In the genomic region with DNA sequence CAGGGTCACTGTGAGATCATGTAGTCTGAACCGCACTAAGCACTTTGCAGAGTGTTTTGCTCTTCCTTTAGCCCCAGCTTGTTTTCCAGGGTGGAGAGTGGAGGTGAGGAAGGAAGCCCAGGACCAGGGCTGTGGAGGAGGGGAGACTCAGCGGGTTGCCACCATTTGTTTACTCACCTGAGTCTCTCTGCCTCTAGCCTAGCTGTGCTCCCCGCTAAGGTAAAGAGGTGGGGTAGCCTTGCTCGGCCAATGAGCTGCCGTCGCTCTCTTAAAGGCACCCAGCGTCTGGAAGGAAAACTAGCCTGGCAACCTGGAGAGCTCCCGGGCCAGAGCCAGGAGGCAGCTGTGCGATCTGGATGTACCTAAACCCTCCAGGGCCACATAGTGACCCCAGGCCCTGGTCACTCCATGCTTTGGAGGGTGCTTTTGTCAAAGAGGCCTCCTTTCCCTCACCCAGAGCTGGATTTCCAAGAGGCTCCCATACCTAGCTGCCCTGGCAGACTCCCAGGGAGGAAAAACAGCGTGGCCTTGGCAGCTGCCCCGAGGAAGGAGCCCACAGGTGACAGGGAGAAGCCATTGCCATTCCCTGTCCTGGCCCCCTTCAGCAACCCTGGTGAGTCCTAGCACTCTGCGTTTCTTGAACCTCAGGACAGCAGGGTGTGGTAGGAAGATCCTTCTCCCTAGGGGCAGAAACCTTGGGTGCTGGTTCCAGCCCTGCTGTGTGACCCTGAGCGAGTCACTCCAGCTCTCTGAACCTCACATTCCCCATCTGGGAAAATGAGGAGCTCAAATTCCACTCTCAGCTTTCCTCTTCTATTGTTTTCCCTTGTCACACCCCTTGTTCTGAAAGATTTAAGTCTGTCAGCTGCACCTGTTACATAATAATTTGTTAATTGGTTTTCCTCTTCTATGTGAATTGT, we compare ENCODE assay signal across 1 cellular context.
TF ChIP-seq lines count a peak whose summit lies in the region.

No MANE protein-coding gene starts in this region.

TF ChIP-seq in HepG2, 621 proteins besides CTCF, POLR2A, EP300 and RAD21 (continued from another document and continues in another):
- TF ChIP-seq, protein P1, sequence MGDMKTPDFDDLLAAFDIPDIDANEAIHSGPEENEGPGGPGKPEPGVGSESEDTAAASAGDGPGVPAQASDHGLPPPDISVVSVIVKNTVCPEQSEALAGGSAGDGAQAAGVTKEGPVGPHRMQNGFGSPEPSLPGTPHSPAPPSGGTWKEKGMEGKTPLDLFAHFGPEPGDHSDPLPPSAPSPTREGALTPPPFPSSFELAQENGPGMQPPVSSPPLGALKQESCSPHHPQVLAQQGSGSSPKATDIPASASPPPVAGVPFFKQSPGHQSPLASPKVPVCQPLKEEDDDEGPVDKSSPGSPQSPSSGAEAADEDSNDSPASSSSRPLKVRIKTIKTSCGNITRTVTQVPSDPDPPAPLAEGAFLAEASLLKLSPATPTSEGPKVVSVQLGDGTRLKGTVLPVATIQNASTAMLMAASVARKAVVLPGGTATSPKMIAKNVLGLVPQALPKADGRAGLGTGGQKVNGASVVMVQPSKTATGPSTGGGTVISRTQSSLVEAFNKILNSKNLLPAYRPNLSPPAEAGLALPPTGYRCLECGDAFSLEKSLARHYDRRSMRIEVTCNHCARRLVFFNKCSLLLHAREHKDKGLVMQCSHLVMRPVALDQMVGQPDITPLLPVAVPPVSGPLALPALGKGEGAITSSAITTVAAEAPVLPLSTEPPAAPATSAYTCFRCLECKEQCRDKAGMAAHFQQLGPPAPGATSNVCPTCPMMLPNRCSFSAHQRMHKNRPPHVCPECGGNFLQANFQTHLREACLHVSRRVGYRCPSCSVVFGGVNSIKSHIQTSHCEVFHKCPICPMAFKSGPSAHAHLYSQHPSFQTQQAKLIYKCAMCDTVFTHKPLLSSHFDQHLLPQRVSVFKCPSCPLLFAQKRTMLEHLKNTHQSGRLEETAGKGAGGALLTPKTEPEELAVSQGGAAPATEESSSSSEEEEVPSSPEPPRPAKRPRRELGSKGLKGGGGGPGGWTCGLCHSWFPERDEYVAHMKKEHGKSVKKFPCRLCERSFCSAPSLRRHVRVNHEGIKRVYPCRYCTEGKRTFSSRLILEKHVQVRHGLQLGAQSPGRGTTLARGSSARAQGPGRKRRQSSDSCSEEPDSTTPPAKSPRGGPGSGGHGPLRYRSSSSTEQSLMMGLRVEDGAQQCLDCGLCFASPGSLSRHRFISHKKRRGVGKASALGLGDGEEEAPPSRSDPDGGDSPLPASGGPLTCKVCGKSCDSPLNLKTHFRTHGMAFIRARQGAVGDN (CRISPR knock-in tag; IDR thresholded peaks at IDR 0.05), result peak; percentile 55
- TF ChIP-seq ZNF563 (CRISPR knock-in tag; IDR thresholded peaks at IDR 0.05) (peak; percentile 44; the same call in 1 of the 2 replicates), ZNF747 (CRISPR knock-in tag; IDR thresholded peaks at IDR 0.05; ENCODE audit: borderline replicate concordance) (no peak), RARA (CRISPR knock-in tag; IDR thresholded peaks at IDR 0.05) (0 out of 2 replicates have a peak, but pooled peaks have one; percentile 14), RFXANK (CRISPR knock-in tag; IDR thresholded peaks at IDR 0.05) (no peak), HOXA3 (CRISPR knock-in tag; IDR thresholded peaks at IDR 0.05) (0 out of 2 replicates have a peak, but pooled peaks have one; percentile 25), RCOR2 (CRISPR knock-in tag; IDR thresholded peaks at IDR 0.05) (peak; percentile 65; the same call in 1 of the 2 replicates), KDM5B (CRISPR knock-in tag; IDR thresholded peaks at IDR 0.05; ENCODE audit: borderline replicate concordance) (peak; percentile 39; the same call in 1 of the 2 replicates), FOXA1 (IDR thresholded peaks at IDR 0.05) (no peak), FOXA1 (CRISPR knock-in tag; IDR thresholded peaks at IDR 0.05) (peak; percentile 35; the same call in 1 of the 2 replicates), ZFP82 (CRISPR knock-in tag; IDR thresholded peaks at IDR 0.05; ENCODE audit: borderline replicate concordance) (no peak), MIER2 (CRISPR knock-in tag; IDR thresholded peaks at IDR 0.05) (0 out of 2 replicates have a peak, but pooled peaks have one; percentile 17), HNRNPUL1 (IDR thresholded peaks at IDR 0.05; ENCODE audit: low read depth, low read length) (no peak), TCF7 (IDR thresholded peaks at IDR 0.05; ENCODE audit: low read depth) (no peak), EHMT2 (IDR thresholded peaks at IDR 0.05; ENCODE audit: borderline replicate concordance, low read depth, low read length) (no peak), DNMT1 (CRISPR knock-in tag; IDR thresholded peaks at IDR 0.05) (no peak), ZMYM3 (CRISPR knock-in tag; IDR thresholded peaks at IDR 0.05) (peak; percentile 93), ZNF121 (CRISPR knock-in tag; IDR thresholded peaks at IDR 0.05) (no peak), SRF (IDR thresholded peaks at IDR 0.05; ENCODE audit: low read depth, low read length) (no peak), SAP130 (CRISPR knock-in tag; IDR thresholded peaks at IDR 0.05; ENCODE audit: low read depth) (0 out of 2 replicates have a peak, but pooled peaks have one; percentile 18), TBL1XR1 (IDR thresholded peaks at IDR 0.05; ENCODE audit: borderline replicate concordance, low read length, partially characterized antibody) (no peak), SNAI1 (CRISPR knock-in tag; IDR thresholded peaks at IDR 0.05; ENCODE audit: borderline replicate concordance) (no peak), TEAD3 (CRISPR knock-in tag; optimal IDR thresholded peaks at IDR 0.05; ENCODE audit: borderline replicate concordance) (peak; percentile 13), POGZ (CRISPR knock-in tag; IDR thresholded peaks at IDR 0.05) (peak; percentile 20; the same call in 1 of the 2 replicates)
- TF ChIP-seq, protein P2, sequence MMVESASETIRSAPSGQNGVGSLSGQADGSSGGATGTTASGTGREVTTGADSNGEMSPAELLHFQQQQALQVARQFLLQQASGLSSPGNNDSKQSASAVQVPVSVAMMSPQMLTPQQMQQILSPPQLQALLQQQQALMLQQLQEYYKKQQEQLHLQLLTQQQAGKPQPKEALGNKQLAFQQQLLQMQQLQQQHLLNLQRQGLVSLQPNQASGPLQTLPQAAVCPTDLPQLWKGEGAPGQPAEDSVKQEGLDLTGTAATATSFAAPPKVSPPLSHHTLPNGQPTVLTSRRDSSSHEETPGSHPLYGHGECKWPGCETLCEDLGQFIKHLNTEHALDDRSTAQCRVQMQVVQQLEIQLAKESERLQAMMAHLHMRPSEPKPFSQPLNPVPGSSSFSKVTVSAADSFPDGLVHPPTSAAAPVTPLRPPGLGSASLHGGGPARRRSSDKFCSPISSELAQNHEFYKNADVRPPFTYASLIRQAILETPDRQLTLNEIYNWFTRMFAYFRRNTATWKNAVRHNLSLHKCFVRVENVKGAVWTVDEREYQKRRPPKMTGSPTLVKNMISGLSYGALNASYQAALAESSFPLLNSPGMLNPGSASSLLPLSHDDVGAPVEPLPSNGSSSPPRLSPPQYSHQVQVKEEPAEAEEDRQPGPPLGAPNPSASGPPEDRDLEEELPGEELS (CRISPR knock-in tag; IDR thresholded peaks at IDR 0.05), result peak; percentile 15; the same call in 1 of the 2 replicates
- TF ChIP-seq, protein P3, sequence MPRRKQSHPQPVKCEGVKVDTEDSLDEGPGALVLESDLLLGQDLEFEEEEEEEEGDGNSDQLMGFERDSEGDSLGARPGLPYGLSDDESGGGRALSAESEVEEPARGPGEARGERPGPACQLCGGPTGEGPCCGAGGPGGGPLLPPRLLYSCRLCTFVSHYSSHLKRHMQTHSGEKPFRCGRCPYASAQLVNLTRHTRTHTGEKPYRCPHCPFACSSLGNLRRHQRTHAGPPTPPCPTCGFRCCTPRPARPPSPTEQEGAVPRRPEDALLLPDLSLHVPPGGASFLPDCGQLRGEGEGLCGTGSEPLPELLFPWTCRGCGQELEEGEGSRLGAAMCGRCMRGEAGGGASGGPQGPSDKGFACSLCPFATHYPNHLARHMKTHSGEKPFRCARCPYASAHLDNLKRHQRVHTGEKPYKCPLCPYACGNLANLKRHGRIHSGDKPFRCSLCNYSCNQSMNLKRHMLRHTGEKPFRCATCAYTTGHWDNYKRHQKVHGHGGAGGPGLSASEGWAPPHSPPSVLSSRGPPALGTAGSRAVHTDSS (CRISPR knock-in tag; conservative IDR thresholded peaks at IDR 0.05), result no peak
- TF ChIP-seq, protein P4, sequence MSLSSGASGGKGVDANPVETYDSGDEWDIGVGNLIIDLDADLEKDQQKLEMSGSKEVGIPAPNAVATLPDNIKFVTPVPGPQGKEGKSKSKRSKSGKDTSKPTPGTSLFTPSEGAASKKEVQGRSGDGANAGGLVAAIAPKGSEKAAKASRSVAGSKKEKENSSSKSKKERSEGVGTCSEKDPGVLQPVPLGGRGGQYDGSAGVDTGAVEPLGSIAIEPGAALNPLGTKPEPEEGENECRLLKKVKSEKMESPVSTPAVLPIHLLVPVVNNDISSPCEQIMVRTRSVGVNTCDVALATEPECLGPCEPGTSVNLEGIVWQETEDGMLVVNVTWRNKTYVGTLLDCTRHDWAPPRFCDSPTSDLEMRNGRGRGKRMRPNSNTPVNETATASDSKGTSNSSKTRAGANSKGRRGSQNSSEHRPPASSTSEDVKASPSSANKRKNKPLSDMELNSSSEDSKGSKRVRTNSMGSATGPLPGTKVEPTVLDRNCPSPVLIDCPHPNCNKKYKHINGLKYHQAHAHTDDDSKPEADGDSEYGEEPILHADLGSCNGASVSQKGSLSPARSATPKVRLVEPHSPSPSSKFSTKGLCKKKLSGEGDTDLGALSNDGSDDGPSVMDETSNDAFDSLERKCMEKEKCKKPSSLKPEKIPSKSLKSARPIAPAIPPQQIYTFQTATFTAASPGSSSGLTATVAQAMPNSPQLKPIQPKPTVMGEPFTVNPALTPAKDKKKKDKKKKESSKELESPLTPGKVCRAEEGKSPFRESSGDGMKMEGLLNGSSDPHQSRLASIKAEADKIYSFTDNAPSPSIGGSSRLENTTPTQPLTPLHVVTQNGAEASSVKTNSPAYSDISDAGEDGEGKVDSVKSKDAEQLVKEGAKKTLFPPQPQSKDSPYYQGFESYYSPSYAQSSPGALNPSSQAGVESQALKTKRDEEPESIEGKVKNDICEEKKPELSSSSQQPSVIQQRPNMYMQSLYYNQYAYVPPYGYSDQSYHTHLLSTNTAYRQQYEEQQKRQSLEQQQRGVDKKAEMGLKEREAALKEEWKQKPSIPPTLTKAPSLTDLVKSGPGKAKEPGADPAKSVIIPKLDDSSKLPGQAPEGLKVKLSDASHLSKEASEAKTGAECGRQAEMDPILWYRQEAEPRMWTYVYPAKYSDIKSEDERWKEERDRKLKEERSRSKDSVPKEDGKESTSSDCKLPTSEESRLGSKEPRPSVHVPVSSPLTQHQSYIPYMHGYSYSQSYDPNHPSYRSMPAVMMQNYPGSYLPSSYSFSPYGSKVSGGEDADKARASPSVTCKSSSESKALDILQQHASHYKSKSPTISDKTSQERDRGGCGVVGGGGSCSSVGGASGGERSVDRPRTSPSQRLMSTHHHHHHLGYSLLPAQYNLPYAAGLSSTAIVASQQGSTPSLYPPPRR (CRISPR knock-in tag; IDR thresholded peaks at IDR 0.05; ENCODE audit: borderline replicate concordance), result no peak
- TF ChIP-seq, protein P5, sequence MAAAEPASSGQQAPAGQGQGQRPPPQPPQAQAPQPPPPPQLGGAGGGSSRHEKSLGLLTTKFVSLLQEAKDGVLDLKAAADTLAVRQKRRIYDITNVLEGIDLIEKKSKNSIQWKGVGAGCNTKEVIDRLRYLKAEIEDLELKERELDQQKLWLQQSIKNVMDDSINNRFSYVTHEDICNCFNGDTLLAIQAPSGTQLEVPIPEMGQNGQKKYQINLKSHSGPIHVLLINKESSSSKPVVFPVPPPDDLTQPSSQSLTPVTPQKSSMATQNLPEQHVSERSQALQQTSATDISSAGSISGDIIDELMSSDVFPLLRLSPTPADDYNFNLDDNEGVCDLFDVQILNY (CRISPR knock-in tag; conservative IDR thresholded peaks at IDR 0.05), result no peak
- TF ChIP-seq, protein P6, sequence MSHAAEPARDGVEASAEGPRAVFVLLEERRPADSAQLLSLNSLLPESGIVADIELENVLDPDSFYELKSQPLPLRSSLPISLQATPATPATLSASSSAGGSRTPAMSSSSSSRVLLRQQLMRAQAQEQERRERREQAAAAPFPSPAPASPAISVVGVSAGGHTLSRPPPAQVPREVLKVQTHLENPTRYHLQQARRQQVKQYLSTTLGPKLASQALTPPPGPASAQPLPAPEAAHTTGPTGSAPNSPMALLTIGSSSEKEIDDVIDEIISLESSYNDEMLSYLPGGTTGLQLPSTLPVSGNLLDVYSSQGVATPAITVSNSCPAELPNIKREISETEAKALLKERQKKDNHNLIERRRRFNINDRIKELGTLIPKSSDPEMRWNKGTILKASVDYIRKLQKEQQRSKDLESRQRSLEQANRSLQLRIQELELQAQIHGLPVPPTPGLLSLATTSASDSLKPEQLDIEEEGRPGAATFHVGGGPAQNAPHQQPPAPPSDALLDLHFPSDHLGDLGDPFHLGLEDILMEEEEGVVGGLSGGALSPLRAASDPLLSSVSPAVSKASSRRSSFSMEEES (CRISPR knock-in tag; IDR thresholded peaks at IDR 0.05), result no peak
- TF ChIP-seq, protein P7, sequence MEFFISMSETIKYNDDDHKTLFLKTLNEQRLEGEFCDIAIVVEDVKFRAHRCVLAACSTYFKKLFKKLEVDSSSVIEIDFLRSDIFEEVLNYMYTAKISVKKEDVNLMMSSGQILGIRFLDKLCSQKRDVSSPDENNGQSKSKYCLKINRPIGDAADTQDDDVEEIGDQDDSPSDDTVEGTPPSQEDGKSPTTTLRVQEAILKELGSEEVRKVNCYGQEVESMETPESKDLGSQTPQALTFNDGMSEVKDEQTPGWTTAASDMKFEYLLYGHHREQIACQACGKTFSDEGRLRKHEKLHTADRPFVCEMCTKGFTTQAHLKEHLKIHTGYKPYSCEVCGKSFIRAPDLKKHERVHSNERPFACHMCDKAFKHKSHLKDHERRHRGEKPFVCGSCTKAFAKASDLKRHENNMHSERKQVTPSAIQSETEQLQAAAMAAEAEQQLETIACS (CRISPR knock-in tag; IDR thresholded peaks at IDR 0.05), result no peak
- TF ChIP-seq, protein P8, sequence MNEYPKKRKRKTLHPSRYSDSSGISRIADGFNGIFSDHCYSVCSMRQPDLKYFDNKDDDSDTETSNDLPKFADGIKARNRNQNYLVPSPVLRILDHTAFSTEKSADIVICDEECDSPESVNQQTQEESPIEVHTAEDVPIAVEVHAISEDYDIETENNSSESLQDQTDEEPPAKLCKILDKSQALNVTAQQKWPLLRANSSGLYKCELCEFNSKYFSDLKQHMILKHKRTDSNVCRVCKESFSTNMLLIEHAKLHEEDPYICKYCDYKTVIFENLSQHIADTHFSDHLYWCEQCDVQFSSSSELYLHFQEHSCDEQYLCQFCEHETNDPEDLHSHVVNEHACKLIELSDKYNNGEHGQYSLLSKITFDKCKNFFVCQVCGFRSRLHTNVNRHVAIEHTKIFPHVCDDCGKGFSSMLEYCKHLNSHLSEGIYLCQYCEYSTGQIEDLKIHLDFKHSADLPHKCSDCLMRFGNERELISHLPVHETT (CRISPR knock-in tag; conservative IDR thresholded peaks at IDR 0.05), result 0 out of 2 replicates have a peak, but pooled peaks have one; percentile 37
